ENCODE assay signal across 1 cellular context in genomic region chr1:147625274-147625986, GRCh38.
TF ChIP-seq lines count a peak whose summit lies in the region.

No MANE protein-coding gene starts in this region.

TF ChIP-seq in HepG2, 621 proteins besides CTCF, POLR2A, EP300 and RAD21 (continued from another document and continues in another):
- TF ChIP-seq, protein P1, sequence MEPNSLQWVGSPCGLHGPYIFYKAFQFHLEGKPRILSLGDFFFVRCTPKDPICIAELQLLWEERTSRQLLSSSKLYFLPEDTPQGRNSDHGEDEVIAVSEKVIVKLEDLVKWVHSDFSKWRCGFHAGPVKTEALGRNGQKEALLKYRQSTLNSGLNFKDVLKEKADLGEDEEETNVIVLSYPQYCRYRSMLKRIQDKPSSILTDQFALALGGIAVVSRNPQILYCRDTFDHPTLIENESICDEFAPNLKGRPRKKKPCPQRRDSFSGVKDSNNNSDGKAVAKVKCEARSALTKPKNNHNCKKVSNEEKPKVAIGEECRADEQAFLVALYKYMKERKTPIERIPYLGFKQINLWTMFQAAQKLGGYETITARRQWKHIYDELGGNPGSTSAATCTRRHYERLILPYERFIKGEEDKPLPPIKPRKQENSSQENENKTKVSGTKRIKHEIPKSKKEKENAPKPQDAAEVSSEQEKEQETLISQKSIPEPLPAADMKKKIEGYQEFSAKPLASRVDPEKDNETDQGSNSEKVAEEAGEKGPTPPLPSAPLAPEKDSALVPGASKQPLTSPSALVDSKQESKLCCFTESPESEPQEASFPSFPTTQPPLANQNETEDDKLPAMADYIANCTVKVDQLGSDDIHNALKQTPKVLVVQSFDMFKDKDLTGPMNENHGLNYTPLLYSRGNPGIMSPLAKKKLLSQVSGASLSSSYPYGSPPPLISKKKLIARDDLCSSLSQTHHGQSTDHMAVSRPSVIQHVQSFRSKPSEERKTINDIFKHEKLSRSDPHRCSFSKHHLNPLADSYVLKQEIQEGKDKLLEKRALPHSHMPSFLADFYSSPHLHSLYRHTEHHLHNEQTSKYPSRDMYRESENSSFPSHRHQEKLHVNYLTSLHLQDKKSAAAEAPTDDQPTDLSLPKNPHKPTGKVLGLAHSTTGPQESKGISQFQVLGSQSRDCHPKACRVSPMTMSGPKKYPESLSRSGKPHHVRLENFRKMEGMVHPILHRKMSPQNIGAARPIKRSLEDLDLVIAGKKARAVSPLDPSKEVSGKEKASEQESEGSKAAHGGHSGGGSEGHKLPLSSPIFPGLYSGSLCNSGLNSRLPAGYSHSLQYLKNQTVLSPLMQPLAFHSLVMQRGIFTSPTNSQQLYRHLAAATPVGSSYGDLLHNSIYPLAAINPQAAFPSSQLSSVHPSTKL (CRISPR knock-in tag; IDR thresholded peaks at IDR 0.05): peak; percentile 70
- TF ChIP-seq SOX13 (IDR thresholded peaks at IDR 0.05) (no peak), SOX13 (CRISPR knock-in tag; conservative IDR thresholded peaks at IDR 0.05 in 1 of 2, IDR thresholded peaks at IDR 0.05 in 1 of 2) (peak in 1 of 2 experiments; percentile 42; a peak in 1 of 4 replicates), NCOR1 (IDR thresholded peaks at IDR 0.05; ENCODE audit: borderline replicate concordance, low read length) (peak; percentile 74), IRX3 (CRISPR knock-in tag; IDR thresholded peaks at IDR 0.05; ENCODE audit: borderline replicate concordance, low read depth) (no peak), RXRB (CRISPR knock-in tag; IDR thresholded peaks at IDR 0.05; ENCODE audit: borderline replicate concordance) (0 out of 2 replicates have a peak, but pooled peaks have one; percentile 11), ZNF251 (CRISPR knock-in tag; IDR thresholded peaks at IDR 0.05) (no peak), HNRNPK (IDR thresholded peaks at IDR 0.05; ENCODE audit: low read depth, low read length, poor library complexity, severe bottlenecking) (peak; percentile 85), TEAD2 (CRISPR knock-in tag; IDR thresholded peaks at IDR 0.05) (no peak), ZFAT (CRISPR knock-in tag; conservative IDR thresholded peaks at IDR 0.05) (no peak), SOX5 (CRISPR knock-in tag; IDR thresholded peaks at IDR 0.05; ENCODE audit: borderline replicate concordance) (peak; percentile 21; the same call in 1 of the 2 replicates), SIX1 (CRISPR knock-in tag; IDR thresholded peaks at IDR 0.05; ENCODE audit: borderline replicate concordance) (no peak), ZFP91 (CRISPR knock-in tag; IDR thresholded peaks at IDR 0.05; ENCODE audit: borderline replicate concordance) (no peak), ZNF75D (CRISPR knock-in tag; IDR thresholded peaks at IDR 0.05; ENCODE audit: borderline replicate concordance) (no peak), RELA (CRISPR knock-in tag; IDR thresholded peaks at IDR 0.05) (no peak), NFATC3 (CRISPR knock-in tag; IDR thresholded peaks at IDR 0.05) (no peak), SOX6 (IDR thresholded peaks at IDR 0.05) (no peak), SOX6 (CRISPR knock-in tag; IDR thresholded peaks at IDR 0.05) (peak; percentile 21; the same call in 1 of the 2 replicates), FOXO1 (CRISPR knock-in tag; IDR thresholded peaks at IDR 0.05) (no peak), LCORL (IDR thresholded peaks at IDR 0.05) (no peak), LCORL (CRISPR knock-in tag; IDR thresholded peaks at IDR 0.05) (peak; percentile 37; the same call in 1 of the 2 replicates), GTF3A (CRISPR knock-in tag; conservative IDR thresholded peaks at IDR 0.05) (no peak), EED (CRISPR knock-in tag; IDR thresholded peaks at IDR 0.05) (no peak), ZNF644 (CRISPR knock-in tag; IDR thresholded peaks at IDR 0.05; ENCODE audit: low read depth) (no peak), KAT8 (CRISPR knock-in tag; IDR thresholded peaks at IDR 0.05) (peak; percentile 32; the same call in 1 of the 2 replicates), ZNF260 (CRISPR knock-in tag; IDR thresholded peaks at IDR 0.05; ENCODE audit: borderline replicate concordance, low read depth) (no peak), SMARCC2 (IDR thresholded peaks at IDR 0.05) (no peak), ZNF207 (IDR thresholded peaks at IDR 0.05; ENCODE audit: borderline replicate concordance) (no peak), FOXA1 (IDR thresholded peaks at IDR 0.05) (no peak; the same call in 1 of the 2 replicates), FOXA1 (CRISPR knock-in tag; IDR thresholded peaks at IDR 0.05) (peak; percentile 76), SP5 (CRISPR knock-in tag; IDR thresholded peaks at IDR 0.05; ENCODE audit: borderline replicate concordance, low read depth) (peak; percentile 41; the same call in 1 of the 2 replicates), FOXP1 (IDR thresholded peaks at IDR 0.05) (no peak), FOXP1 (CRISPR knock-in tag; IDR thresholded peaks at IDR 0.05) (peak; percentile 51; the same call in 1 of the 2 replicates), IKZF4 (CRISPR knock-in tag; IDR thresholded peaks at IDR 0.05; ENCODE audit: borderline replicate concordance, low read depth, not compliant biosample characterization) (no peak), MIXL1 (CRISPR knock-in tag; IDR thresholded peaks at IDR 0.05) (0 out of 2 replicates have a peak, but pooled peaks have one; percentile 23), BCL6 (CRISPR knock-in tag; IDR thresholded peaks at IDR 0.05) (peak; percentile 72), ZNF616 (CRISPR knock-in tag; IDR thresholded peaks at IDR 0.05; ENCODE audit: low read depth) (no peak), HNF4G (IDR thresholded peaks at IDR 0.05; ENCODE audit: borderline replicate concordance, low read depth, low read length) (peak; percentile 84), HNF4G (CRISPR knock-in tag; IDR thresholded peaks at IDR 0.05; ENCODE audit: borderline replicate concordance, low read depth) (no peak), NFIC (IDR thresholded peaks at IDR 0.05; ENCODE audit: low read length) (peak; percentile 74), HDAC1 (CRISPR knock-in tag; IDR thresholded peaks at IDR 0.05) (no peak), TEAD3 (CRISPR knock-in tag; optimal IDR thresholded peaks at IDR 0.05; ENCODE audit: borderline replicate concordance) (peak; percentile 65), ASH2L (IDR thresholded peaks at IDR 0.05; ENCODE audit: insufficient read length, low read depth, low read length) (peak; percentile 81), GZF1 (CRISPR knock-in tag; IDR thresholded peaks at IDR 0.05) (no peak), ZBTB7B (CRISPR knock-in tag; IDR thresholded peaks at IDR 0.05) (peak; percentile 7; the same call in 1 of the 2 replicates), KDM6A (CRISPR knock-in tag; IDR thresholded peaks at IDR 0.05; ENCODE audit: low read depth) (peak; percentile 46; the same call in 1 of the 2 replicates), HNRNPLL (IDR thresholded peaks at IDR 0.05; ENCODE audit: low read depth, low read length, poor library complexity, severe bottlenecking) (no peak), E2F2 (CRISPR knock-in tag; IDR thresholded peaks at IDR 0.05; ENCODE audit: borderline replicate concordance) (no peak)
- TF ChIP-seq, protein P2, sequence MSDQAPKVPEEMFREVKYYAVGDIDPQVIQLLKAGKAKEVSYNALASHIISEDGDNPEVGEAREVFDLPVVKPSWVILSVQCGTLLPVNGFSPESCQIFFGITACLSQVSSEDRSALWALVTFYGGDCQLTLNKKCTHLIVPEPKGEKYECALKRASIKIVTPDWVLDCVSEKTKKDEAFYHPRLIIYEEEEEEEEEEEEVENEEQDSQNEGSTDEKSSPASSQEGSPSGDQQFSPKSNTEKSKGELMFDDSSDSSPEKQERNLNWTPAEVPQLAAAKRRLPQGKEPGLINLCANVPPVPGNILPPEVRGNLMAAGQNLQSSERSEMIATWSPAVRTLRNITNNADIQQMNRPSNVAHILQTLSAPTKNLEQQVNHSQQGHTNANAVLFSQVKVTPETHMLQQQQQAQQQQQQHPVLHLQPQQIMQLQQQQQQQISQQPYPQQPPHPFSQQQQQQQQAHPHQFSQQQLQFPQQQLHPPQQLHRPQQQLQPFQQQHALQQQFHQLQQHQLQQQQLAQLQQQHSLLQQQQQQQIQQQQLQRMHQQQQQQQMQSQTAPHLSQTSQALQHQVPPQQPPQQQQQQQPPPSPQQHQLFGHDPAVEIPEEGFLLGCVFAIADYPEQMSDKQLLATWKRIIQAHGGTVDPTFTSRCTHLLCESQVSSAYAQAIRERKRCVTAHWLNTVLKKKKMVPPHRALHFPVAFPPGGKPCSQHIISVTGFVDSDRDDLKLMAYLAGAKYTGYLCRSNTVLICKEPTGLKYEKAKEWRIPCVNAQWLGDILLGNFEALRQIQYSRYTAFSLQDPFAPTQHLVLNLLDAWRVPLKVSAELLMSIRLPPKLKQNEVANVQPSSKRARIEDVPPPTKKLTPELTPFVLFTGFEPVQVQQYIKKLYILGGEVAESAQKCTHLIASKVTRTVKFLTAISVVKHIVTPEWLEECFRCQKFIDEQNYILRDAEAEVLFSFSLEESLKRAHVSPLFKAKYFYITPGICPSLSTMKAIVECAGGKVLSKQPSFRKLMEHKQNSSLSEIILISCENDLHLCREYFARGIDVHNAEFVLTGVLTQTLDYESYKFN (CRISPR knock-in tag; conservative IDR thresholded peaks at IDR 0.05): peak; percentile 91
- TF ChIP-seq, protein P3, sequence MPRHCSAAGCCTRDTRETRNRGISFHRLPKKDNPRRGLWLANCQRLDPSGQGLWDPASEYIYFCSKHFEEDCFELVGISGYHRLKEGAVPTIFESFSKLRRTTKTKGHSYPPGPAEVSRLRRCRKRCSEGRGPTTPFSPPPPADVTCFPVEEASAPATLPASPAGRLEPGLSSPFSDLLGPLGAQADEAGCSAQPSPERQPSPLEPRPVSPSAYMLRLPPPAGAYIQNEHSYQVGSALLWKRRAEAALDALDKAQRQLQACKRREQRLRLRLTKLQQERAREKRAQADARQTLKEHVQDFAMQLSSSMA (CRISPR knock-in tag; IDR thresholded peaks at IDR 0.05): no peak
- TF ChIP-seq, protein P4, sequence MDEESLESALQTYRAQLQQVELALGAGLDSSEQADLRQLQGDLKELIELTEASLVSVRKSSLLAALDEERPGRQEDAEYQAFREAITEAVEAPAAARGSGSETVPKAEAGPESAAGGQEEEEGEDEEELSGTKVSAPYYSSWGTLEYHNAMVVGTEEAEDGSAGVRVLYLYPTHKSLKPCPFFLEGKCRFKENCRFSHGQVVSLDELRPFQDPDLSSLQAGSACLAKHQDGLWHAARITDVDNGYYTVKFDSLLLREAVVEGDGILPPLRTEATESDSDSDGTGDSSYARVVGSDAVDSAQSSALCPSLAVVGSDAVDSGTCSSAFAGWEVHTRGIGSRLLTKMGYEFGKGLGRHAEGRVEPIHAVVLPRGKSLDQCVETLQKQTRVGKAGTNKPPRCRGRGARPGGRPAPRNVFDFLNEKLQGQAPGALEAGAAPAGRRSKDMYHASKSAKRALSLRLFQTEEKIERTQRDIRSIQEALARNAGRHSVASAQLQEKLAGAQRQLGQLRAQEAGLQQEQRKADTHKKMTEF (CRISPR knock-in tag; IDR thresholded peaks at IDR 0.05): no peak; the same call in 1 of the 2 replicates
- TF ChIP-seq, protein P5, sequence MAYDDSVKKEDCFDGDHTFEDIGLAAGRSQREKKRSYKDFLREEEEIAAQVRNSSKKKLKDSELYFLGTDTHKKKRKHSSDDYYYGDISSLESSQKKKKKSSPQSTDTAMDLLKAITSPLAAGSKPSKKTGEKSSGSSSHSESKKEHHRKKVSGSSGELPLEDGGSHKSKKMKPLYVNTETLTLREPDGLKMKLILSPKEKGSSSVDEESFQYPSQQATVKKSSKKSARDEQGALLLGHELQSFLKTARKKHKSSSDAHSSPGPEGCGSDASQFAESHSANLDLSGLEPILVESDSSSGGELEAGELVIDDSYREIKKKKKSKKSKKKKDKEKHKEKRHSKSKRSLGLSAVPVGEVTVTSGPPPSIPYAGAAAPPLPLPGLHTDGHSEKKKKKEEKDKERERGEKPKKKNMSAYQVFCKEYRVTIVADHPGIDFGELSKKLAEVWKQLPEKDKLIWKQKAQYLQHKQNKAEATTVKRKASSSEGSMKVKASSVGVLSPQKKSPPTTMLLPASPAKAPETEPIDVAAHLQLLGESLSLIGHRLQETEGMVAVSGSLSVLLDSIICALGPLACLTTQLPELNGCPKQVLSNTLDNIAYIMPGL (CRISPR knock-in tag; IDR thresholded peaks at IDR 0.05; ENCODE audit: borderline replicate concordance in 1 of 2, low read depth in 1 of 2): 0 out of 4 replicates have a peak, but pooled peaks of 1 of the 2 experiments have one; percentile 30
- TF ChIP-seq, protein P6, sequence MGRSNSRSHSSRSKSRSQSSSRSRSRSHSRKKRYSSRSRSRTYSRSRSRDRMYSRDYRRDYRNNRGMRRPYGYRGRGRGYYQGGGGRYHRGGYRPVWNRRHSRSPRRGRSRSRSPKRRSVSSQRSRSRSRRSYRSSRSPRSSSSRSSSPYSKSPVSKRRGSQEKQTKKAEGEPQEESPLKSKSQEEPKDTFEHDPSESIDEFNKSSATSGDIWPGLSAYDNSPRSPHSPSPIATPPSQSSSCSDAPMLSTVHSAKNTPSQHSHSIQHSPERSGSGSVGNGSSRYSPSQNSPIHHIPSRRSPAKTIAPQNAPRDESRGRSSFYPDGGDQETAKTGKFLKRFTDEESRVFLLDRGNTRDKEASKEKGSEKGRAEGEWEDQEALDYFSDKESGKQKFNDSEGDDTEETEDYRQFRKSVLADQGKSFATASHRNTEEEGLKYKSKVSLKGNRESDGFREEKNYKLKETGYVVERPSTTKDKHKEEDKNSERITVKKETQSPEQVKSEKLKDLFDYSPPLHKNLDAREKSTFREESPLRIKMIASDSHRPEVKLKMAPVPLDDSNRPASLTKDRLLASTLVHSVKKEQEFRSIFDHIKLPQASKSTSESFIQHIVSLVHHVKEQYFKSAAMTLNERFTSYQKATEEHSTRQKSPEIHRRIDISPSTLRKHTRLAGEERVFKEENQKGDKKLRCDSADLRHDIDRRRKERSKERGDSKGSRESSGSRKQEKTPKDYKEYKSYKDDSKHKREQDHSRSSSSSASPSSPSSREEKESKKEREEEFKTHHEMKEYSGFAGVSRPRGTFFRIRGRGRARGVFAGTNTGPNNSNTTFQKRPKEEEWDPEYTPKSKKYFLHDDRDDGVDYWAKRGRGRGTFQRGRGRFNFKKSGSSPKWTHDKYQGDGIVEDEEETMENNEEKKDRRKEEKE (IDR thresholded peaks at IDR 0.05): no peak
